ENCODE assay signal across 13 cellular contexts in genomic region chr10:86730227-86730626, GRCh38. TPM values are rescaled to one million over a fixed set of nuclear protein-coding genes. Genes with fewer than 3 reads are reported as not detected.
A peak's percentile ranks its signal among the peaks of the same experiment; 100 is the strongest.
DNase-seq lines count a peak whose midpoint lies in the region; ATAC-seq and TF ChIP-seq lines count a peak whose summit lies in the region.
"Had no signal": no experiment of that assay in that cellular context is flagged by ENCODE, and none has a peak within 500 bp of the region (broad histone marks: within the 10 kb centered on the region; RNA-seq: fewer than 3 reads in every experiment).

No MANE protein-coding gene starts in this region.

- H3K27ac ChIP-seq in aorta (ENCODE audit: low read depth in 1 of 2, low read length in 2 of 2): peak overlapping the region; percentile 1 to 61
- H3K27ac ChIP-seq: A549 had no signal

- TF ChIP-seq CTCF in mucosa of descending colon (IDR thresholded peaks at IDR 0.05): no peak

- H3K4me1 ChIP-seq in mucosa of descending colon (ENCODE audit: low read depth) (no peaks in the 10 kb centered on the region), aorta (ENCODE audit: control insufficient read depth in 1 of 2, insufficient read depth in 2 of 2, low read length in 2 of 2) (peaks cover 5 to 6% of the 10 kb centered on the region in 2 donors)

- intact Hi-C loops in Right ventricle myocardium inferior (cut with DNase I): no loop called here
- intact Hi-C loops in cardiac septum (cut with DNase I): no loop called here
- intact Hi-C loops in mucosa of descending colon (cut with DNase I, micrococcal nuclease): no loop called here
- intact Hi-C loops in aorta (cut with DNase I): no loop called here

- ATAC-seq in Right ventricle myocardium inferior: peak; percentile 13
- ATAC-seq in mucosa of descending colon: peak; percentile 75
- ATAC-seq in aorta (ENCODE audit: low FRiP score): peak; percentile 23
- no peak for ATAC-seq in HG02798 (IDR thresholded peaks at IDR 0.05; ENCODE audit: poor library complexity, unreplicated experiment)
- ATAC-seq: A549 had no signal

- WGBS in aorta, 2 donors: 86 to 87% methylated on average over 1 of the region's 1 CpG

- H3K36me3 ChIP-seq in mucosa of descending colon (ENCODE audit: low read depth) (no peaks in the 10 kb centered on the region), aorta (ENCODE audit: control insufficient read depth in 1 of 2, insufficient read depth in 2 of 2, low read length in 1 of 2) (peaks cover 3 to 5% of the 10 kb centered on the region in 2 donors)

- H3K4me3 ChIP-seq in mucosa of descending colon (no peak overlapping the region), aorta (ENCODE audit: low read length in 2 of 2) (no peak overlapping the region)
- H3K4me3 ChIP-seq: A549 had no signal

- DNase-seq in Right ventricle myocardium inferior (ENCODE audit: missing footprints) (peak; percentile 72), cardiac septum (ENCODE audit: low spot score) (no peak), erythroblast (lab: John Stamatoyannopoulos, UW) (peak; percentile 6 to 21), mucosa of descending colon (peak in 2 of 3 donors; percentile 74 to 87), aorta (peak in 1 of 2 donors; percentile 63), cerebellum (ENCODE audit: low spot score) (no peak)
- no peak for DNase-seq in stimulated activated CD4-positive, alpha-beta T cell treated with anti-CD3 and anti-CD28 coated beads, Interleukin-1b, Interleukin-23, amount 100 ng/mL, for 48 hours
- DNase-seq: activated effector memory CD4-positive, alpha-beta T cell treated with Interleukin-2 at 50 U/mL for 16 hours; DMS79; NCI-H774; occipital lobe had no signal

- no peaks in the 10 kb centered on the region for H3K9me3 ChIP-seq in mucosa of descending colon
- no peaks in the 10 kb centered on the region for H3K9me3 ChIP-seq in aorta (ENCODE audit: control insufficient read depth, low read length)
- H3K9me3 ChIP-seq: A549 had no signal

- no peak for TF ChIP-seq POLR2A in erythroblast (IDR thresholded peaks at IDR 0.05; ENCODE audit: low read length)

- no peaks in the 10 kb centered on the region for H3K27me3 ChIP-seq in aorta (ENCODE audit: control insufficient read depth in 1 of 2, insufficient read depth in 2 of 2, low read length in 1 of 2)

RNA-seq across cellular contexts. Expression of gene BMPR1A, which starts 26.2 kb away (rescaled TPM):
- total RNA-seq in Right ventricle myocardium inferior: 53.2 TPM
- total RNA-seq in cardiac septum: 60.0 TPM
- total RNA-seq in mucosa of descending colon: 100 to 1,000 TPM in 1 of 3 donors, 10 to 100 TPM in 2; 44.4 to 126 (median 45.3) TPM
- total RNA-seq in aorta: 100 to 1,000 TPM; 104 to 120 TPM
- 10 to 100 TPM; 19.3 to 22.9 TPM for polyA plus RNA-seq in aorta
- total RNA-seq in cerebellum: 51.8 TPM

Comparison
In these comparisons a context has a peak if more than half of its experiments do, and no peak if none do; other contexts are left out.
1. DNase-seq: peak in Right ventricle myocardium inferior (single experiment), erythroblast (2 of 2) and mucosa of descending colon (2 of 3); none in cardiac septum (single experiment), stimulated activated CD4-positive, alpha-beta T cell treated with anti-CD3 and anti-CD28 coated beads, Interleukin-1b, Interleukin-23, amount 100 ng/mL, for 48 hours (single experiment) and cerebellum (single experiment).